Comparison of ENCODE assay signal across 8 cellular contexts in the genomic region with DNA sequence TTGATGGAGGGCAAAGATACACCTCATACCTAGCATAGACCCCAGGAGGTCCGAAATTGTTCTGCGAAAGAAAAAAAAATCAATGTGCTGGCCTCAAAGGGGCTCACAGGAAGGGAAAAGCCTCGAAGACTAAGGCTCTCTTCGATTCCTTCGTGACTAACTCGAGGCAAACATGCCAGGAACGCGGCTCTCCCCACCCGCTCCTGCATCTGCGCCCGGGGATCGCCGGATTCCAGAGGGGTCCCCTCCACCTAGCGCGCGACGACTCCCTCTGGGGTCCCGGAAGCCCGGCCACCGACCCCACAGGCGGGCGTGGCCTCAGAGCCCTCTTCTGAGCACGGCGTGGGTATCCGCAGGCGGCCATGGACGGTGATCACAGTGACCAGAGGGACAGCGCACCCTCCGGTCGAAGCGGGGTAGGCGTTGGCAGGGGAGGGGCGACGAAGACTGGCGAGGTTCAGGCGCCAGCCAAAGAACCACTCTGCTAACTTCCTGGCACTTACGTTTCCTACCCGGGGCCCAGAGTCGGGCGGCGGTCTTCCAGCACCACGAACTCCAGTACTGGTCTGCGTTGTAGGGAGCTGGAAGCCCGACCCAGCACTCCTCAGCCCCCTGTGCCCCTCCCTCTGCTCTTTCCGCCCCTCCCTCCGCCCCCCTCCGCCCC. TPM values are rescaled to one million over a fixed set of nuclear protein-coding genes. Genes with fewer than 3 reads are reported as not detected.
DNase-seq lines count a peak whose midpoint lies in the region; ATAC-seq, FAIRE-seq and TF ChIP-seq lines count a peak whose summit lies in the region.

No MANE protein-coding gene starts in this region.

- no peaks in the 10 kb centered on the region for H3K9me2 ChIP-seq in hepatocyte (replicated peaks; ENCODE audit: insufficient read depth)

- DNase-seq in DMS53 (lab: John Stamatoyannopoulos, UW) = peak; percentile 95
- DNase-seq in GM19239 (ENCODE audit: insufficient read length, low spot score) = peak; percentile 4
- DNase-seq in NCI-H69 (lab: John Stamatoyannopoulos, UW) = peak; percentile 96
- peak; percentile 93 for DNase-seq in hepatocyte (ENCODE audit: low spot score)
- DNase-seq in prostate gland (ENCODE audit: low spot score) = peak; percentile 86
- no peak for DNase-seq in KBM-7

- peak; percentile 87 for FAIRE-seq in GM19239 (lab: Jason Lieb, UNC)

- H3K4me2 ChIP-seq in hepatocyte = peak overlapping the region; percentile 90

- H3K27ac ChIP-seq in angular gyrus (ENCODE audit: low read depth, low read length) = peak overlapping the region; percentile 94
- peak overlapping the region; percentile 99 for H3K27ac ChIP-seq in hepatocyte
- peak overlapping the region; percentile 94 for H3K27ac ChIP-seq in prostate gland

- H3K36me3 ChIP-seq in hepatocyte (replicated peaks; ENCODE audit: insufficient read depth, low read depth) (no peaks in the 10 kb centered on the region), prostate gland (no peaks in the 10 kb centered on the region)

- H3K9me3 ChIP-seq in hepatocyte (ENCODE audit: low read depth) = no peaks in the 10 kb centered on the region
- no peaks in the 10 kb centered on the region for H3K9me3 ChIP-seq in prostate gland

- peak; percentile 48 for TF ChIP-seq CTCF in hepatocyte (IDR thresholded peaks at IDR 0.05; ENCODE audit: poor library complexity)
- TF ChIP-seq CTCF in prostate gland (IDR thresholded peaks at IDR 0.05) = peak in 3 of 4 experiments; percentile 37 to 75 (median 56)

- H2AFZ ChIP-seq in hepatocyte = peak overlapping the region; percentile 94

- H3K4me3 ChIP-seq in hepatocyte = peak overlapping the region; percentile 77
- H3K4me3 ChIP-seq in prostate gland = peak overlapping the region; percentile 75 to 95

- peaks cover 27% of the 10 kb centered on the region for H3K4me1 ChIP-seq in hepatocyte (ENCODE audit: insufficient read depth)
- H3K4me1 ChIP-seq in prostate gland (replicated peaks) = no peaks in the 10 kb centered on the region

- under 1% methylated on average over 36 of the region's 47 CpGs for WGBS in hepatocyte (ENCODE audit: low lambda C conversion rate, missing lambda C conversion rate)
- WGBS in prostate gland = under 1% methylated on average over 42 of the region's 47 CpGs

- intact Hi-C loops in prostate gland (cut with DNase I) = loop anchor here (2.0 to 5.0 kb wide), 2 partner anchors 176 to 250 kb away; partner anchors contain the start of genes B2M and PATL2

- peak; percentile 86 for TF ChIP-seq POLR2A in prostate gland (IDR thresholded peaks at IDR 0.05)

- peak; percentile 65 for ATAC-seq in HG03175 (IDR thresholded peaks at IDR 0.05; ENCODE audit: unreplicated experiment)

- H3K27me3 ChIP-seq in hepatocyte = no peaks in the 10 kb centered on the region
- no peaks in the 10 kb centered on the region for H3K27me3 ChIP-seq in prostate gland (replicated peaks; ENCODE audit: insufficient read depth)

- peaks cover 57% of the 10 kb centered on the region for H3K79me2 ChIP-seq in hepatocyte

- peaks cover 3% of the 10 kb centered on the region for H4K20me1 ChIP-seq in hepatocyte (ENCODE audit: insufficient read depth, poor library complexity, severe bottlenecking)

- in situ Hi-C loops in KBM-7 (cut with MboI; ENCODE audit: low pct_unique_long_range_greater_than_20kb, low sequenced_read_pairs) = loop anchor here (25.0 kb wide), 1 partner anchor 649 kb away; no protein-coding TSS in a partner anchor

RNA-seq across cellular contexts. Expression of gene EIF3J, which starts 0.5 kb away (rescaled TPM):
- total RNA-seq in hepatocyte (46.4 and 52.9 TPM in 2 replicates), prostate gland (10 to 100 TPM; 33.1 to 51.7 TPM)
- 29.2 and 33.9 TPM in 2 replicates for polyA plus RNA-seq in hepatocyte
